Comparison of ENCODE assay signal across 21 cellular contexts in the genomic region with DNA sequence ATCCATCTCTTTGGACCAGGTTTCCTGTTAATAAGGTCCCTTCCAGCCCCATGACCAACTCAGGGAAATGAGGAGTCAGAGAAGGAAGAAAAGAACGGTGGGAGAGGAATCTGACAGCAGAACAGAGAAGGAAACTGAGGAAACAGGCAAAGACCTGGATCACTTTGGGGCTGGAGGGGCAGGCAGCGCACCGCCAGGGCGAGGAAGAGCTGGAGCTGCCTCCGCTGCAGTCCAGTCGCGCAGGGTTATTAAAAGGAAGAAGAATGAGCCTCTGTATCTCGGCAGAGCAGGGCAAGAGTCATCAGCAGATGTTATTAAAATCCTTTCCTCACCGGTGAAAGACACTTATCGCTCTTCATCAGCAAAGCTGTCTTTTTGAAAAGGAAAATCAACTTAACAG.
"Had no signal": no experiment of that assay in that cellular context is flagged by ENCODE, and none has a peak within 500 bp of the region (broad histone marks: within the 10 kb centered on the region; RNA-seq: fewer than 3 reads in every experiment).

No MANE protein-coding gene starts in this region.

- H3K27ac ChIP-seq: colonic mucosa, epithelial cell of prostate, gastrocnemius medialis, pancreas, right lobe of liver, testis, tibial artery had no signal

- H3K27me3 ChIP-seq: colonic mucosa, pancreas, right lobe of liver, testis had no signal

- H3K4me3 ChIP-seq: colonic mucosa, gastrocnemius medialis, lung, pancreas, right lobe of liver, smooth muscle cell, testis, tibial artery had no signal

- DNase-seq: colonic mucosa; effector CD8-positive, alpha-beta T cell; endodermal cell; foreskin fibroblast; gastrocnemius medialis; head of caudate nucleus; kidney; natural killer cell; occipital lobe; pancreas; stimulated activated CD4-positive, alpha-beta T cell treated with anti-CD3 and anti-CD28 coated beads, Interleukin-12 subunit alpha, Interleukin-12 subunit beta, amount 100 ng/mL, for 4 hours; stimulated activated CD4-positive, alpha-beta T cell treated with anti-CD3 and anti-CD28 coated beads, Interleukin-1b, Interleukin-23, amount 100 ng/mL, for 48 hours; stimulated activated CD4-positive, alpha-beta T cell treated with anti-CD3 and anti-CD28 coated beads, Interleukin-4, amount 100 ng/mL, for 24 hours; stimulated activated naive CD4-positive, alpha-beta T cell treated with Interleukin-2 at 50 U/mL for 16 hours; substantia nigra; testis; tibial artery had no signal

- H3K9me3 ChIP-seq: colonic mucosa, gastrocnemius medialis, pancreas, right lobe of liver, testis, tibial artery had no signal

- H3K36me3 ChIP-seq: colonic mucosa, gastrocnemius medialis, pancreas, right lobe of liver, tibial artery had no signal

- H3K4me1 ChIP-seq: colonic mucosa, gastrocnemius medialis, pancreas, right lobe of liver, testis, tibial artery had no signal
